In the genomic region with DNA sequence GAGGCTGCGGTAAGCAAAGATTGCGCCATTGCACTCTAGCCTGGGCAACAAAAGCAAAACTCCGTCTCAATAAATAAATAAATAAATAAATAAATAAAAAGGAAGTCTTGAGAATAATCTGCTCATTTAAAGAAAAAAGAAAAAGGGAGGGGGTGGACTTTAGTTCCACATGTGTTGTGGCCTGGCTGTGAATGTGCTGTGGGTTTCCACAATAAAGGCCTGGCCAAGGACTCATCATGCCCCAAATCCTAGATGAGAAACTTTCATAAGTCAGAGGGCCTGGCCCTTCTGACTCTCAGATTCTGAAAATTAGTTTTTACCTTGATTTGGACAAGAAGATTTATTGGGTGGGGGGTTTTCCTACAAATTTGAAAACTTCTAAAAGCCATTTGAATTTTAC, we compare ENCODE assay signal across 25 cellular contexts. TPM values are rescaled to one million over a fixed set of nuclear protein-coding genes. Genes with fewer than 3 reads are reported as not detected.
"Had no signal": no experiment of that assay in that cellular context is flagged by ENCODE, and none has a peak within 500 bp of the region (broad histone marks: within the 10 kb centered on the region; RNA-seq: fewer than 3 reads in every experiment).

No MANE protein-coding gene starts in this region.

- H3K36me3 ChIP-seq: gastrocnemius medialis, lower lobe of right lung, neutrophil, stomach, thyroid gland had no signal

- H3K9me3 ChIP-seq: gastrocnemius medialis, lower lobe of right lung, neutrophil, thyroid gland had no signal

- H3K9ac ChIP-seq: parathyroid adenoma had no signal

- ATAC-seq: gastrocnemius medialis; left ventricle myocardium superior; lower lobe of right lung; natural killer cell treated with Interleukin-12 subunit alpha and Interleukin-12 subunit beta and Interleukin-15 and Interleukin-18, amount 100 ng/mL, for 72 hours; sciatic nerve; stimulated activated effector memory CD8-positive, alpha-beta T cell treated with anti-CD3 and anti-CD28 coated beads, Interleukin-12 subunit alpha, Interleukin-12 subunit beta, amount 100 ng/mL, for 72 hours had no signal

- H3K4me3 ChIP-seq: dorsolateral prefrontal cortex, gastrocnemius medialis, lower lobe of right lung, stomach, thyroid gland had no signal

- H3K4me1 ChIP-seq: gastrocnemius medialis, stomach, thyroid gland had no signal

- H2AFZ ChIP-seq: parathyroid adenoma had no signal

- H3K79me2 ChIP-seq: parathyroid adenoma had no signal

- H3K27me3 ChIP-seq: neutrophil, thyroid gland had no signal

- DNase-seq: cortex of kidney; dorsolateral prefrontal cortex; effector CD4-positive, alpha-beta T cell; foreskin fibroblast; gastrocnemius medialis; head of caudate nucleus; left ventricle myocardium superior; lower lobe of right lung; stimulated activated CD4-positive, alpha-beta T cell treated with anti-CD3 and anti-CD28 coated beads, Interleukin-2, amount 100 ng/mL, for 24 hours; stimulated activated CD4-positive, alpha-beta T cell treated with anti-CD3 and anti-CD28 coated beads, Interleukin-4, amount 100 ng/mL, for 24 hours; stimulated activated naive CD4-positive, alpha-beta T cell treated with Interleukin-2 at 50 U/mL for 16 hours; stomach; thyroid gland had no signal

- H3K27ac ChIP-seq: dorsolateral prefrontal cortex, gastrocnemius medialis, lower lobe of right lung, parathyroid adenoma, stomach, thyroid gland had no signal

RNA-seq across cellular contexts. Expression of a gene that starts 48.5 kb away (rescaled TPM):
- total RNA-seq: gastrocnemius medialis, glomerular endothelial cell, left ventricle myocardium superior, lower lobe of right lung, omental fat pad, progenitor cell of endocrine pancreas, sciatic nerve, skeletal muscle tissue, stomach, subcutaneous adipose tissue, temporal lobe, urinary bladder had no signal
- polyA plus RNA-seq: stomach, urinary bladder had no signal
